ENCODE assay signal across 23 cellular contexts in genomic region chr22:31333648-31334047, GRCh38. TPM values are rescaled to one million over a fixed set of nuclear protein-coding genes. Genes with fewer than 3 reads are reported as not detected.
DNase-seq lines count a peak whose midpoint lies in the region; ATAC-seq and TF ChIP-seq lines count a peak whose summit lies in the region.
"Had no signal": no experiment of that assay in that cellular context is flagged by ENCODE, and none has a peak within 500 bp of the region (broad histone marks: within the 10 kb centered on the region; RNA-seq: fewer than 3 reads in every experiment).

No MANE protein-coding gene starts in this region.

- no peak for TF ChIP-seq CTCF in natural killer cell (IDR thresholded peaks at IDR 0.05)

- intact Hi-C loops in natural killer cell (cut with micrococcal nuclease): no loop called here

- 100% methylated on average over 2 of the region's 2 CpGs for WGBS in thymus

- no peak for ATAC-seq in natural killer cell
- no peak for ATAC-seq in natural killer cell treated with Interleukin-12 subunit alpha and Interleukin-12 subunit beta and Interleukin-15 and Interleukin-18, amount 100 ng/mL, for 72 hours
- no peak for ATAC-seq in activated naive CD8-positive, alpha-beta T cell treated with anti-CD3 and anti-CD28 coated beads, Interleukin-2, amount 50 U/mL, for 24 hours
- ATAC-seq in HG03135 (IDR thresholded peaks at IDR 0.05; ENCODE audit: unreplicated experiment): no peak
- ATAC-seq: activated T-cell treated with anti-CD3 and anti-CD28 coated beads, Interleukin-2, amount 50 U/mL, for 4 hours had no signal

- H3K36me3 ChIP-seq in thymus (ENCODE audit: control insufficient read depth, insufficient read depth): peaks cover 83% of the 10 kb centered on the region

- H3K9me3 Mint-ChIP-seq in natural killer cell: no peaks in the 10 kb centered on the region
- H3K9me3 Mint-ChIP-seq in natural killer cell treated with Interleukin-12 subunit alpha and Interleukin-12 subunit beta and Interleukin-15 and Interleukin-18, amount 100 ng/mL, for 72 hours: no peaks in the 10 kb centered on the region
- H3K9me3 Mint-ChIP-seq in activated naive CD8-positive, alpha-beta T cell treated with anti-CD3 and anti-CD28 coated beads, Interleukin-2, amount 50 U/mL, for 24 hours: no peaks in the 10 kb centered on the region
- H3K9me3 Mint-ChIP-seq: activated CD4-positive, alpha-beta memory T cell treated with anti-CD3 and anti-CD28 coated beads, Interleukin-2, amount 10 ng/mL, durations not matched to agents 7 days and 5 days; activated T-cell treated with anti-CD3 and anti-CD28 coated beads, Interleukin-2, amount 50 U/mL, for 4 hours; T-helper 1 cell treated with Interleukin-12 subunit alpha and Interleukin-12 subunit beta and Interleukin-4 antibody, amounts not matched to agents 30 μg/mL and 1 μg/mL, for 36 hours had no signal

- no peaks in the 10 kb centered on the region for H3K27me3 ChIP-seq in thymus (ENCODE audit: control insufficient read depth, insufficient read depth)
- H3K27me3 ChIP-seq: pancreas, Peyer's patch, sigmoid colon, SJSA1, transverse colon had no signal

- H3K4me3 ChIP-seq in thymus (ENCODE audit: low read length): no peak overlapping the region
- H3K4me3 ChIP-seq: lung, pancreas, Peyer's patch, sigmoid colon, SJSA1, transverse colon had no signal

- DNase-seq in natural killer cell: no peak
- no peak for DNase-seq in natural killer cell treated with Interleukin-12 subunit alpha and Interleukin-12 subunit beta and Interleukin-15 and Interleukin-18, amount 100 ng/mL, for 72 hours (ENCODE audit: low spot score)
- no peak for DNase-seq in activated naive CD8-positive, alpha-beta T cell treated with anti-CD3 and anti-CD28 coated beads, Interleukin-2, amount 50 U/mL, for 24 hours
- peak; percentile 44 for DNase-seq in midbrain (lab: John Stamatoyannopoulos, UW)
- DNase-seq in GM03348 (ENCODE audit: low spot score): no peak
- DNase-seq in T1000 (lab: John Stamatoyannopoulos, UW): no peak
- DNase-seq: activated CD4-positive, alpha-beta memory T cell treated with anti-CD3 and anti-CD28 coated beads, Interleukin-2, amount 10 ng/mL, durations not matched to agents 7 days and 5 days; activated T-cell treated with anti-CD3 and anti-CD28 coated beads, Interleukin-2, amount 50 U/mL, for 4 hours; DND-41; erythroblast; NCI-H2029 treated with DMSO at 0.1 percent for 48 hours; NCI-H446 treated with DMSO at 0.1 percent for 48 hours; pancreas; Peyer's patch; sigmoid colon; transverse colon; WERI-Rb-1 had no signal

- H3K4me1 Mint-ChIP-seq in natural killer cell: peaks cover 33 to 39% of the 10 kb centered on the region in 2 donors
- H3K4me1 Mint-ChIP-seq in natural killer cell treated with Interleukin-12 subunit alpha and Interleukin-12 subunit beta and Interleukin-15 and Interleukin-18, amount 100 ng/mL, for 72 hours (ENCODE audit: low read depth in 2 of 2): peaks cover 7 to 26% of the 10 kb centered on the region in 2 donors
- H3K4me1 Mint-ChIP-seq in activated naive CD8-positive, alpha-beta T cell treated with anti-CD3 and anti-CD28 coated beads, Interleukin-2, amount 50 U/mL, for 24 hours: peaks cover 47% of the 10 kb centered on the region

- peaks cover 24% of the 10 kb centered on the region for H3K36me3 Mint-ChIP-seq in natural killer cell
- peaks cover 28% of the 10 kb centered on the region for H3K36me3 Mint-ChIP-seq in natural killer cell treated with Interleukin-12 subunit alpha and Interleukin-12 subunit beta and Interleukin-15 and Interleukin-18, amount 100 ng/mL, for 72 hours
- H3K36me3 Mint-ChIP-seq in activated naive CD8-positive, alpha-beta T cell treated with anti-CD3 and anti-CD28 coated beads, Interleukin-2, amount 50 U/mL, for 24 hours (ENCODE audit: low read depth): peaks cover 65% of the 10 kb centered on the region

- peak overlapping the region; percentile 37 to 69 for H3K27ac Mint-ChIP-seq in natural killer cell
- peak overlapping the region in 1 of 2 donors; percentile 78 for H3K27ac Mint-ChIP-seq in natural killer cell treated with Interleukin-12 subunit alpha and Interleukin-12 subunit beta and Interleukin-15 and Interleukin-18, amount 100 ng/mL, for 72 hours
- peak overlapping the region; percentile 53 for H3K27ac Mint-ChIP-seq in activated naive CD8-positive, alpha-beta T cell treated with anti-CD3 and anti-CD28 coated beads, Interleukin-2, amount 50 U/mL, for 24 hours
- H3K27ac Mint-ChIP-seq: activated CD4-positive, alpha-beta memory T cell treated with anti-CD3 and anti-CD28 coated beads, Interleukin-2, amount 10 ng/mL, durations not matched to agents 7 days and 5 days; T-helper 1 cell treated with Interleukin-12 subunit alpha and Interleukin-12 subunit beta and Interleukin-4 antibody, amounts not matched to agents 30 μg/mL and 1 μg/mL, for 36 hours had no signal

- H3K27ac ChIP-seq in thymus (ENCODE audit: low read depth): peak overlapping the region; percentile 40
- H3K27ac ChIP-seq: KMS-11, pancreas, Peyer's patch, sigmoid colon, SJSA1, transverse colon, WERI-Rb-1 had no signal

- no peaks in the 10 kb centered on the region for H3K9me3 ChIP-seq in thymus (ENCODE audit: control insufficient read depth)
- H3K9me3 ChIP-seq: pancreas, Peyer's patch, sigmoid colon, SJSA1, transverse colon had no signal

- H3K27me3 Mint-ChIP-seq in natural killer cell (ENCODE audit: low read depth in 2 of 2): no peaks in the 10 kb centered on the region
- no peaks in the 10 kb centered on the region for H3K27me3 Mint-ChIP-seq in natural killer cell treated with Interleukin-12 subunit alpha and Interleukin-12 subunit beta and Interleukin-15 and Interleukin-18, amount 100 ng/mL, for 72 hours
- H3K27me3 Mint-ChIP-seq in activated naive CD8-positive, alpha-beta T cell treated with anti-CD3 and anti-CD28 coated beads, Interleukin-2, amount 50 U/mL, for 24 hours: no peaks in the 10 kb centered on the region
- H3K27me3 Mint-ChIP-seq: activated CD4-positive, alpha-beta memory T cell treated with anti-CD3 and anti-CD28 coated beads, Interleukin-2, amount 10 ng/mL, durations not matched to agents 7 days and 5 days had no signal

- H3K4me1 ChIP-seq in thymus (ENCODE audit: control insufficient read depth, insufficient read depth, low read length): peaks cover 2% of the 10 kb centered on the region
- H3K4me1 ChIP-seq: SJSA1, transverse colon had no signal

- H3K4me3 Mint-ChIP-seq in natural killer cell: no peak overlapping the region
- no peak overlapping the region for H3K4me3 Mint-ChIP-seq in natural killer cell treated with Interleukin-12 subunit alpha and Interleukin-12 subunit beta and Interleukin-15 and Interleukin-18, amount 100 ng/mL, for 72 hours
- no peak overlapping the region for H3K4me3 Mint-ChIP-seq in activated naive CD8-positive, alpha-beta T cell treated with anti-CD3 and anti-CD28 coated beads, Interleukin-2, amount 50 U/mL, for 24 hours
- H3K4me3 Mint-ChIP-seq: activated CD4-positive, alpha-beta memory T cell treated with anti-CD3 and anti-CD28 coated beads, Interleukin-2, amount 10 ng/mL, durations not matched to agents 7 days and 5 days; activated T-cell treated with anti-CD3 and anti-CD28 coated beads, Interleukin-2, amount 50 U/mL, for 4 hours; T-helper 1 cell treated with Interleukin-12 subunit alpha and Interleukin-12 subunit beta and Interleukin-4 antibody, amounts not matched to agents 30 μg/mL and 1 μg/mL, for 36 hours had no signal

RNA-seq across cellular contexts. Expression of gene PATZ1, which starts 12.5 kb away (rescaled TPM):
- total RNA-seq in natural killer cell: 10 to 100 TPM; 31.5 to 39.2 (median 37.3) TPM
- 10 to 100 TPM; 13.9 to 34.1 TPM for total RNA-seq in natural killer cell treated with Interleukin-12 subunit alpha and Interleukin-12 subunit beta and Interleukin-15 and Interleukin-18, amount 100 ng/mL, for 72 hours
- polyA plus RNA-seq in thymus: 33.4 TPM

RNA-seq across cellular contexts. Expression of gene PIK3IP1, which starts 41.4 kb away (rescaled TPM):
- 100 to 1,000 TPM; 132 to 180 (median 161) TPM for total RNA-seq in natural killer cell
- 1 to 10 TPM in 1 of 2 donors, under 1 TPM in 1; 0.74 to 1.0 TPM for total RNA-seq in natural killer cell treated with Interleukin-12 subunit alpha and Interleukin-12 subunit beta and Interleukin-15 and Interleukin-18, amount 100 ng/mL, for 72 hours
- 182 TPM for polyA plus RNA-seq in thymus

Comparison
In these comparisons a context has a peak if more than half of its experiments do, and no peak if none do; other contexts are left out.
1. RNA of gene PIK3IP1, which starts 41.4 kb away (total RNA-seq): 132 to 180 TPM in natural killer cell; 0.74 to 1.0 TPM in natural killer cell treated with Interleukin-12 subunit alpha and Interleukin-12 subunit beta and Interleukin-15 and Interleukin-18, amount 100 ng/mL, for 72 hours; every median in the first group is over 10 times any median in the second.